Comparison of ENCODE assay signal across 8 cellular contexts in genomic region chr2:223386984-223387383, GRCh38.
"Had no signal": no experiment of that assay in that cellular context is flagged by ENCODE, and none has a peak within 500 bp of the region (broad histone marks: within the 10 kb centered on the region; RNA-seq: fewer than 3 reads in every experiment).

No MANE protein-coding gene starts in this region.

- FAIRE-seq: G401.6, GM12878, GM12891, GM12892, GM18507, GM19239 had no signal

- H3K4me3 ChIP-seq: GM12878 had no signal

- ATAC-seq: GM12878 had no signal

- DNase-seq: GDM1, GF-D8 had no signal
